2 cellular contexts compared by ENCODE assay signal in genomic region chr1:12052997-12053686, GRCh38.
TF ChIP-seq lines count a peak whose summit lies in the region.

No MANE protein-coding gene starts in this region.

TF ChIP-seq in SK-N-SH treated with all-trans-retinoic acid at 6 μM for 48 hours, 23 proteins besides CTCF, POLR2A, EP300 and RAD21 (continued from another document):
- no peak for TF ChIP-seq CSRNP3 (CRISPR knock-in tag; IDR thresholded peaks at IDR 0.05)
- TF ChIP-seq ZNF565 (CRISPR knock-in tag; conservative IDR thresholded peaks at IDR 0.05; ENCODE audit: low read depth): no peak
- TF ChIP-seq OSR1 (CRISPR knock-in tag; IDR thresholded peaks at IDR 0.05): no peak
- no peak for TF ChIP-seq CSDC2 (CRISPR knock-in tag; IDR thresholded peaks at IDR 0.05)
- TF ChIP-seq ZFP3 (CRISPR knock-in tag; IDR thresholded peaks at IDR 0.05): no peak
- TF ChIP-seq TSHZ2 (CRISPR knock-in tag; IDR thresholded peaks at IDR 0.05): no peak
- TF ChIP-seq ZNF8 (CRISPR knock-in tag; IDR thresholded peaks at IDR 0.05): no peak
- no peak for TF ChIP-seq ARNTL (CRISPR knock-in tag; IDR thresholded peaks at IDR 0.05; ENCODE audit: borderline replicate concordance, low read depth)
- no peak for TF ChIP-seq BACH2 (CRISPR knock-in tag; IDR thresholded peaks at IDR 0.05; ENCODE audit: borderline replicate concordance)
- no peak for TF ChIP-seq SNAI2 (CRISPR knock-in tag; IDR thresholded peaks at IDR 0.05)
- TF ChIP-seq POU6F1 (CRISPR knock-in tag; IDR thresholded peaks at IDR 0.05; ENCODE audit: borderline replicate concordance, low read depth): no peak
- no peak for TF ChIP-seq GLIS3 (CRISPR knock-in tag; IDR thresholded peaks at IDR 0.05)
- TF ChIP-seq TOX (CRISPR knock-in tag; IDR thresholded peaks at IDR 0.05; ENCODE audit: borderline replicate concordance): no peak
- TF ChIP-seq ZFP30 (CRISPR knock-in tag; IDR thresholded peaks at IDR 0.05): no peak
TF ChIP-seq in SK-N-SH treated with all-trans-retinoic acid at 6 μM for 48 hours: peak in this region for 0.

TF ChIP-seq in SK-N-SH, 30 proteins besides CTCF, POLR2A, EP300 and RAD21 (continued from another document):
- TF ChIP-seq REST (IDR thresholded peaks at IDR 0.05; ENCODE audit: low read depth, low read length) (no peak), EZH2phosphoT487 (IDR thresholded peaks at IDR 0.05; ENCODE audit: borderline replicate concordance, low read depth) (no peak), YY1 (IDR thresholded peaks at IDR 0.05; ENCODE audit: low read depth) (no peak), SIN3A (IDR thresholded peaks at IDR 0.05; ENCODE audit: borderline replicate concordance, low read depth, low read length) (no peak), MXI1 (IDR thresholded peaks at IDR 0.05; ENCODE audit: low read depth, low read length) (no peak), GATA2 (CRISPR knock-in tag; IDR thresholded peaks at IDR 0.05) (no peak), FOXM1 (IDR thresholded peaks at IDR 0.05; ENCODE audit: low read depth) (no peak)
